ENCODE assay signal across 9 cellular contexts in genomic region chr16:19001788-19002187, GRCh38. TPM values are rescaled to one million over a fixed set of nuclear protein-coding genes. Genes with fewer than 3 reads are reported as not detected.
DNase-seq lines count a peak whose midpoint lies in the region; ATAC-seq, FAIRE-seq and TF ChIP-seq lines count a peak whose summit lies in the region.
"Had no signal": no experiment of that assay in that cellular context is flagged by ENCODE, and none has a peak within 500 bp of the region (broad histone marks: within the 10 kb centered on the region; RNA-seq: fewer than 3 reads in every experiment).

No MANE protein-coding gene starts in this region.

- no peak for TF ChIP-seq CTCF in gastrocnemius medialis (IDR thresholded peaks at IDR 0.05 in 4 of 5, conservative IDR thresholded peaks at IDR 0.05 in 1 of 5)

- TF ChIP-seq POLR2A in gastrocnemius medialis (IDR thresholded peaks at IDR 0.05), result no peak

- intact Hi-C loops in gastrocnemius medialis (cut with DNase I; ENCODE audit: low total_unique reads), result no loop called here

- ATAC-seq in GM21786 (IDR thresholded peaks at IDR 0.05; ENCODE audit: unreplicated experiment) (no peak), esophagus mucosa (no peak), gastrocnemius medialis (no peak), GM21360 (IDR thresholded peaks at IDR 0.05; ENCODE audit: unreplicated experiment) (no peak)

- DNase-seq in ELR (ENCODE audit: low read depth) (peak; percentile 40), RCC 7860 (ENCODE audit: low spot score) (peak; percentile 89), fibroblast of peridontal ligament (ENCODE audit: extremely low read depth) (peak; percentile 88), stromal cell of bone marrow (ENCODE audit: low read depth) (peak; percentile 90), gastrocnemius medialis (no peak)

- H3K4me1 ChIP-seq in gastrocnemius medialis, result peaks cover 0 to 6% of the 10 kb centered on the region in 2 donors

- in situ Hi-C loops in gastrocnemius medialis (cut with MboI; ENCODE audit: low sequenced_read_pairs in 4 of 4), result no loop called here

- H3K36me3 ChIP-seq in gastrocnemius medialis, result no peaks in the 10 kb centered on the region

- H3K9me3 ChIP-seq in gastrocnemius medialis, result no peaks in the 10 kb centered on the region

- H3K27me3 ChIP-seq in gastrocnemius medialis, result no peaks in the 10 kb centered on the region

- no peak overlapping the region for H3K4me3 ChIP-seq in gastrocnemius medialis
- H3K4me3 ChIP-seq: skin epidermis had no signal

- peak; percentile 63 for FAIRE-seq in RCC 7860 (lab: Jason Lieb, UNC)

- H3K27ac ChIP-seq in gastrocnemius medialis, result no peak overlapping the region

RNA-seq across cellular contexts. Expression of gene TMC7, which starts 18.1 kb away (rescaled TPM):
- total RNA-seq in esophagus mucosa (0.72 TPM), gastrocnemius medialis (under 1 TPM in 3 of 4 donors, not detected in 1; 0.31 to 0.72 (median 0.64) TPM)

Comparison
In these comparisons a context has a peak if more than half of its experiments do, and no peak if none do; other contexts are left out.
1. DNase-seq: peak in ELR (single experiment), RCC 7860 (single experiment), fibroblast of peridontal ligament (single experiment) and stromal cell of bone marrow (single experiment); none in gastrocnemius medialis (0 of 2).